Comparison of ENCODE assay signal across 21 cellular contexts in the genomic region with DNA sequence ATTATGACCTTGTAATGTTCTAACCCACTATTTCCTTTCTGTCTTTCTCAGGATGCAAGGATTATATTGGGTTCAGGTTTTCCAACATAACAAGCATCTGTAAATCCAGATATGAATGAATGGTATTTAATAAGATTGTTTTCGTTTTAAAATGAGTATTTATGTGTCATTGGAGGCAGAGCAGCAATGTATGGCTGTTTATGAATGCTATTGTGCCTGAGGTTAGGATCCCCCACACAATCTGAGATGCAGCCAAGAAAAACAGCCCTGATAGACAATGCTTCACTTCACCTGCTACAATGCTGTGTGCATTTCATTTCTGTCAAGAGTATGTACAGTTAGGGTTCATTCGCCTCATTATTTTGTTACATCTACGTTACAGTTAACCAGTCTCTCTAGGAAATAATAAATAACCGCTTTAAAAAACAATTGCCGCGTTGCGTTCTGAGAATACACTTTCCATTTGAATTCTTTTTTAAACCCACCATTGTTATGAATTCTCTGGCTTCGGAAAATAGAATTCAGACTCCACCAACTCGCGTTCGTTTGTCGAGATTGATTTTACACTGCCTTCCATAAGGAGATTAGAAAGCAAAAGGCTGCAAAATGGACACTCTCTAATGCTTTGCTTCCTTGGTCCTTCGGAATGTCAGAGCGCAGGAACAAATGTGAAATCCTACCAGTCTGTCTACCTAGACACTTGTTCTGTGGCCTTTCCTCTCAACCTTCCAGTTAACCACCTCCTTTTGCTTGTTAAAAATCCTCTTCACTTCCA. TPM values are rescaled to one million over a fixed set of nuclear protein-coding genes. Genes with fewer than 3 reads are reported as not detected.
DNase-seq lines count a peak whose midpoint lies in the region; ATAC-seq and TF ChIP-seq lines count a peak whose summit lies in the region.
"Had no signal": no experiment of that assay in that cellular context is flagged by ENCODE, and none has a peak within 500 bp of the region (broad histone marks: within the 10 kb centered on the region; RNA-seq: fewer than 3 reads in every experiment).

No MANE protein-coding gene starts in this region.

- 14% methylated on average over 14 of the region's 14 CpGs for WGBS in SK-N-SH (ENCODE audit: low lambda C conversion rate)

- DNase-seq in SK-N-SH (no peak), RPMI7951 (ENCODE audit: low read depth) (peak; percentile 44), epithelial cell of prostate (ENCODE audit: low read depth, low spot score) (no peak), dedifferentiated amniotic fluid mesenchymal stem cell (ENCODE audit: extremely low spot score) (no peak), AG08396 (ENCODE audit: low spot score) (no peak)
- no peak for DNase-seq in CD4-positive, alpha-beta memory T cell
- DNase-seq: anterior cingulate cortex, COR-L47, cortex of kidney, hypothalamus, left ventricle myocardium superior, natural killer cell, NCI-H146, NCI-H82, sigmoid colon, uterus had no signal

- H3K4me1 ChIP-seq in SK-N-SH (ENCODE audit: control insufficient read depth in 1 of 2, insufficient read depth in 2 of 2, low read depth in 1 of 2, low read length in 1 of 2): no peaks in the 10 kb centered on the region
- no peaks in the 10 kb centered on the region for H3K4me1 ChIP-seq in CD4-positive, alpha-beta memory T cell (ENCODE audit: insufficient read depth, low read length)
- H3K4me1 ChIP-seq: uterus had no signal

- POLR2A ChIA-PET in SK-N-SH (lab: Yijun Ruan, JAX): no interaction called here
- POLR2A ChIA-PET in CD4-positive, alpha-beta memory T cell (lab: Charles Lee; ENCODE audit: partially characterized antibody): no interaction called here

- H3K27ac Mint-ChIP-seq in CD4-positive, alpha-beta memory T cell: no peak overlapping the region
- no peak overlapping the region for H3K27ac Mint-ChIP-seq in activated T-helper 17 cell treated with anti-CD3 and anti-CD28 coated beads, Interleukin-2, amount 50 U/mL, for 72 hours
- H3K27ac Mint-ChIP-seq: natural killer cell; stimulated activated effector memory CD8-positive, alpha-beta T cell treated with anti-CD3 and anti-CD28 coated beads, Interleukin-12 subunit alpha, Interleukin-12 subunit beta, amount 100 ng/mL, for 72 hours had no signal

- H4K20me1 ChIP-seq in SK-N-SH (ENCODE audit: insufficient read depth): no peaks in the 10 kb centered on the region

- no peak overlapping the region for H3K4me2 ChIP-seq in SK-N-SH
- H3K4me2 ChIP-seq: KMS-11 had no signal

- no peak overlapping the region for H3K9ac ChIP-seq in SK-N-SH
- H3K9ac ChIP-seq: KMS-11 had no signal

- no peak for TF ChIP-seq CTCF in SK-N-SH (IDR thresholded peaks at IDR 0.05)

- intact Hi-C loops in CD4-positive, alpha-beta memory T cell (cut with micrococcal nuclease): no loop called here

- peaks cover 63 to 68% of the 10 kb centered on the region in 2 donors for H3K27me3 Mint-ChIP-seq in CD4-positive, alpha-beta memory T cell
- peaks cover 83% of the 10 kb centered on the region for H3K27me3 Mint-ChIP-seq in activated T-helper 17 cell treated with anti-CD3 and anti-CD28 coated beads, Interleukin-2, amount 50 U/mL, for 72 hours

- no peaks in the 10 kb centered on the region for H3K79me2 ChIP-seq in SK-N-SH (ENCODE audit: insufficient read depth)

- H3K9me2 ChIP-seq in SK-N-SH: no peaks in the 10 kb centered on the region

- CTCF ChIA-PET in SK-N-SH (lab: Yijun Ruan, JAX): no interaction called here
- CTCF ChIA-PET in CD4-positive, alpha-beta memory T cell (lab: Charles Lee; ENCODE audit: partially characterized antibody): no interaction called here

- H3K27me3 ChIP-seq in SK-N-SH (ENCODE audit: insufficient read depth): peaks cover 86% of the 10 kb centered on the region
- H3K27me3 ChIP-seq in CD4-positive, alpha-beta memory T cell (ENCODE audit: insufficient read depth, low read length): peaks cover 39% of the 10 kb centered on the region

- no peak overlapping the region for H3K4me3 Mint-ChIP-seq in CD4-positive, alpha-beta memory T cell
- H3K4me3 Mint-ChIP-seq in activated T-helper 17 cell treated with anti-CD3 and anti-CD28 coated beads, Interleukin-2, amount 50 U/mL, for 72 hours: no peak overlapping the region
- H3K4me3 Mint-ChIP-seq: natural killer cell; stimulated activated effector memory CD8-positive, alpha-beta T cell treated with anti-CD3 and anti-CD28 coated beads, Interleukin-12 subunit alpha, Interleukin-12 subunit beta, amount 100 ng/mL, for 72 hours had no signal

- no peak for TF ChIP-seq EP300 in SK-N-SH (IDR thresholded peaks at IDR 0.05; ENCODE audit: borderline replicate concordance in 1 of 2, low read depth in 1 of 2, low read length in 1 of 2)

- no peaks in the 10 kb centered on the region for H3K36me3 ChIP-seq in SK-N-SH (replicated peaks in 1 of 2; ENCODE audit: control insufficient read depth in 1 of 2, insufficient read depth in 2 of 2, low read length in 1 of 2)
- H3K36me3 ChIP-seq in CD4-positive, alpha-beta memory T cell (ENCODE audit: insufficient read depth, low read length): no peaks in the 10 kb centered on the region
- H3K36me3 ChIP-seq: sigmoid colon, uterus had no signal

- peaks cover 5 to 10% of the 10 kb centered on the region in 2 donors for H3K36me3 Mint-ChIP-seq in CD4-positive, alpha-beta memory T cell
- peaks cover 7% of the 10 kb centered on the region for H3K36me3 Mint-ChIP-seq in activated T-helper 17 cell treated with anti-CD3 and anti-CD28 coated beads, Interleukin-2, amount 50 U/mL, for 72 hours (ENCODE audit: low read depth)
- H3K36me3 Mint-ChIP-seq: stimulated activated effector memory CD8-positive, alpha-beta T cell treated with anti-CD3 and anti-CD28 coated beads, Interleukin-12 subunit alpha, Interleukin-12 subunit beta, amount 100 ng/mL, for 72 hours had no signal

- ATAC-seq in SK-N-SH treated with all-trans-retinoic acid at 6 μM for 48 hours: no peak
- no peak for ATAC-seq in activated T-helper 17 cell treated with anti-CD3 and anti-CD28 coated beads, Interleukin-2, amount 50 U/mL, for 72 hours (replicated peaks)
- ATAC-seq: left ventricle myocardium superior; natural killer cell; stimulated activated effector memory CD8-positive, alpha-beta T cell treated with anti-CD3 and anti-CD28 coated beads, Interleukin-12 subunit alpha, Interleukin-12 subunit beta, amount 100 ng/mL, for 72 hours had no signal

- H2AFZ ChIP-seq in SK-N-SH (ENCODE audit: low read depth): no peak overlapping the region

- no peak overlapping the region for H3K4me3 ChIP-seq in SK-N-SH (ENCODE audit: low read depth in 2 of 2, low read length in 1 of 2)
- H3K4me3 ChIP-seq in CD4-positive, alpha-beta memory T cell (ENCODE audit: low read length in 2 of 2): no peak overlapping the region
- H3K4me3 ChIP-seq: sigmoid colon, uterus had no signal

- peaks cover 5 to 76% (median 46%) of the 10 kb centered on the region in 8 donors for H3K9me3 Mint-ChIP-seq in CD4-positive, alpha-beta memory T cell
- H3K9me3 Mint-ChIP-seq in activated T-helper 17 cell treated with anti-CD3 and anti-CD28 coated beads, Interleukin-2, amount 50 U/mL, for 72 hours: peaks cover 17% of the 10 kb centered on the region

- no peaks in the 10 kb centered on the region for H3K9me3 ChIP-seq in SK-N-SH
- no peaks in the 10 kb centered on the region for H3K9me3 ChIP-seq in CD4-positive, alpha-beta memory T cell (ENCODE audit: control insufficient read depth in 1 of 2, low read length in 2 of 2)
- H3K9me3 ChIP-seq: sigmoid colon, uterus had no signal

- H3K4me1 Mint-ChIP-seq in CD4-positive, alpha-beta memory T cell: peaks cover 0 to 1% (median 0%) of the 10 kb centered on the region in 4 donors
- H3K4me1 Mint-ChIP-seq in activated T-helper 17 cell treated with anti-CD3 and anti-CD28 coated beads, Interleukin-2, amount 50 U/mL, for 72 hours: no peaks in the 10 kb centered on the region
- H3K4me1 Mint-ChIP-seq: natural killer cell; stimulated activated effector memory CD8-positive, alpha-beta T cell treated with anti-CD3 and anti-CD28 coated beads, Interleukin-12 subunit alpha, Interleukin-12 subunit beta, amount 100 ng/mL, for 72 hours had no signal

- TF ChIP-seq RAD21 in SK-N-SH (IDR thresholded peaks at IDR 0.05; ENCODE audit: low read length): no peak

- no peaks in the 10 kb centered on the region for H3F3A ChIP-seq in SK-N-SH (replicated peaks; ENCODE audit: insufficient read depth)

- no peak overlapping the region for H3K27ac ChIP-seq in SK-N-SH (ENCODE audit: low read depth in 2 of 2, low read length in 1 of 2)
- peak overlapping the region; percentile 97 for H3K27ac ChIP-seq in epithelial cell of prostate
- H3K27ac ChIP-seq in CD4-positive, alpha-beta memory T cell (ENCODE audit: low read depth, low read length): no peak overlapping the region
- H3K27ac ChIP-seq: KMS-11, sigmoid colon, uterus had no signal

TF ChIP-seq in SK-N-SH, 30 proteins besides CTCF, POLR2A, EP300 and RAD21:
- TF ChIP-seq NRF1 (IDR thresholded peaks at IDR 0.05; ENCODE audit: low read depth, low read length) (no peak), EZH2phosphoT487 (IDR thresholded peaks at IDR 0.05; ENCODE audit: borderline replicate concordance, low read depth) (0 out of 2 replicates have a peak, but pooled peaks have one; percentile 30)
TF ChIP-seq in SK-N-SH: peak in this region for 1.

TF ChIP-seq in SK-N-SH treated with all-trans-retinoic acid at 6 μM for 48 hours, 23 proteins besides CTCF, POLR2A, EP300 and RAD21 (continues in another document):
- TF ChIP-seq, protein P1, sequence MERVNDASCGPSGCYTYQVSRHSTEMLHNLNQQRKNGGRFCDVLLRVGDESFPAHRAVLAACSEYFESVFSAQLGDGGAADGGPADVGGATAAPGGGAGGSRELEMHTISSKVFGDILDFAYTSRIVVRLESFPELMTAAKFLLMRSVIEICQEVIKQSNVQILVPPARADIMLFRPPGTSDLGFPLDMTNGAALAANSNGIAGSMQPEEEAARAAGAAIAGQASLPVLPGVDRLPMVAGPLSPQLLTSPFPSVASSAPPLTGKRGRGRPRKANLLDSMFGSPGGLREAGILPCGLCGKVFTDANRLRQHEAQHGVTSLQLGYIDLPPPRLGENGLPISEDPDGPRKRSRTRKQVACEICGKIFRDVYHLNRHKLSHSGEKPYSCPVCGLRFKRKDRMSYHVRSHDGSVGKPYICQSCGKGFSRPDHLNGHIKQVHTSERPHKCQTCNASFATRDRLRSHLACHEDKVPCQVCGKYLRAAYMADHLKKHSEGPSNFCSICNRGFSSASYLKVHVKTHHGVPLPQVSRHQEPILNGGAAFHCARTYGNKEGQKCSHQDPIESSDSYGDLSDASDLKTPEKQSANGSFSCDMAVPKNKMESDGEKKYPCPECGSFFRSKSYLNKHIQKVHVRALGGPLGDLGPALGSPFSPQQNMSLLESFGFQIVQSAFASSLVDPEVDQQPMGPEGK (CRISPR knock-in tag; IDR thresholded peaks at IDR 0.05; ENCODE audit: borderline replicate concordance): no peak
- TF ChIP-seq TOX (CRISPR knock-in tag; IDR thresholded peaks at IDR 0.05; ENCODE audit: borderline replicate concordance): no peak
- no peak for TF ChIP-seq ZNF8 (CRISPR knock-in tag; IDR thresholded peaks at IDR 0.05)

RNA-seq across cellular contexts. Expression of a gene that starts 19.5 kb away (rescaled TPM):
- polyA plus RNA-seq in SK-N-SH (2012; rRNA removed): 0.02 and 0.07 TPM in 2 replicates
- 0.05 TPM in 2 replicates for polyA plus RNA-seq in SK-N-SH (2012; cell fraction: cytosol; rRNA removed)
- polyA plus RNA-seq in SK-N-SH (2012; cell fraction: nucleus; rRNA removed): 0.07 TPM in 1 of 2 replicates, not detected in the other
- 8.9 and 9.0 TPM in 2 replicates for total RNA-seq in RPMI7951 (2014; rRNA removed; shearing (Covaris generic))
- not detected for total RNA-seq in CD4-positive, alpha-beta memory T cell
- not detected for polyA plus RNA-seq in CD4-positive, alpha-beta memory T cell
- under 1 TPM in 1 of 2 donors, not detected in 1; 0.52 TPM for total RNA-seq in activated T-helper 17 cell treated with anti-CD3 and anti-CD28 coated beads, Interleukin-2, amount 50 U/mL, for 72 hours
- total RNA-seq: fibroblast of lung, natural killer cell had no signal
